In the genomic region with DNA sequence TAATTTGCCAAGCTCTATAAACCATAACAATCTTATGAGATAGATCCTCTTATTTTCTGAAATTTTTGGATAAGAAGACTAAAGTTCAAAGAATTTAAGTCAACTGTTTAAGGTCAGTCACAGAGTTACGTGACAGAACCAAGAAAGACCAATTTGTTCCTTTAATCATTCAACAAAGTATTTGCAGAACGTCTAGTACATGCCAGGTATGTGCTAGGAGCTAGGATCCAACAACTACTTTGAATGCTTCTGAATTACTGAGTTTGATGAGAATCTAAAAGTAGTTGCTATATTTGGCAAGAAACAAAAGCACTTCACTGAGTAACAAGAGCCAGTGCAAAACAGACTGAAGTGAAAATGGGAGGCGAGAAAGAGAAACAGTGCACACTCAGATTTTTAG, we compare ENCODE assay signal across 17 cellular contexts. TPM values are rescaled to one million over a fixed set of nuclear protein-coding genes. Genes with fewer than 3 reads are reported as not detected.
DNase-seq lines count a peak whose midpoint lies in the region; ATAC-seq and TF ChIP-seq lines count a peak whose summit lies in the region.
"Had no signal": no experiment of that assay in that cellular context is flagged by ENCODE, and none has a peak within 500 bp of the region (broad histone marks: within the 10 kb centered on the region; RNA-seq: fewer than 3 reads in every experiment).

No MANE protein-coding gene starts in this region.

- H3K9me3 ChIP-seq in left ventricle myocardium inferior (replicated peaks), result no peaks in the 10 kb centered on the region

- intact Hi-C loops in activated CD4-positive, alpha-beta T cell treated with anti-CD3 and anti-CD28 coated beads for 36 hours (cut with DNase I, micrococcal nuclease), result no loop called here
- intact Hi-C loops in left ventricle myocardium inferior (cut with micrococcal nuclease) (no loop called here), cardiac septum (cut with DNase I) (no loop called here)

- TF ChIP-seq CTCF in left ventricle myocardium inferior (IDR thresholded peaks at IDR 0.05; ENCODE audit: borderline replicate concordance), result no peak
- TF ChIP-seq CTCF in nephron progenitor cell (IDR thresholded peaks at IDR 0.05), result no peak

- no peaks in the 10 kb centered on the region for H3K9me3 Mint-ChIP-seq in activated CD4-positive, alpha-beta T cell treated with anti-CD3 and anti-CD28 coated beads for 36 hours (ENCODE audit: low read depth)
- no peaks in the 10 kb centered on the region for H3K9me3 Mint-ChIP-seq in nephron progenitor cell
- H3K9me3 Mint-ChIP-seq: CD8-positive, alpha-beta T cell; GM23338; H9 had no signal

- POLR2A ChIA-PET in activated CD4-positive, alpha-beta T cell treated with anti-CD3 and anti-CD28 coated beads for 36 hours (lab: Charles Lee), result no interaction called here

- no peak for DNase-seq in activated CD4-positive, alpha-beta T cell treated with anti-CD3 and anti-CD28 coated beads for 36 hours
- no peak for DNase-seq in activated CD4-positive, alpha-beta T cell treated with anti-CD3 and anti-CD28 coated beads, Interleukin-2, amount 50 U/mL, for 4 hours
- DNase-seq in left ventricle myocardium inferior (no peak), cardiac septum (ENCODE audit: low spot score) (no peak), nephron progenitor cell (no peak), middle frontal gyrus (ENCODE audit: extremely low spot score, low spot score) (no peak), GOT3 (lab: John Stamatoyannopoulos, UW) (no peak)
- DNase-seq: CD8-positive, alpha-beta T cell; COR-L47; DMS153; DMS79 treated with DMSO at 0.1 percent for 48 hours; EL; H9 had no signal

- no peaks in the 10 kb centered on the region for H3K4me1 Mint-ChIP-seq in activated CD4-positive, alpha-beta T cell treated with anti-CD3 and anti-CD28 coated beads for 36 hours
- no peaks in the 10 kb centered on the region for H3K4me1 Mint-ChIP-seq in nephron progenitor cell
- H3K4me1 Mint-ChIP-seq: CD14-positive monocyte, GM23338, H9 had no signal

- H3K27ac ChIP-seq in left ventricle myocardium inferior (replicated peaks), result peak overlapping the region; percentile 27
- H3K27ac ChIP-seq: 22Rv1 had no signal

- no peaks in the 10 kb centered on the region for H3K4me1 ChIP-seq in left ventricle myocardium inferior

- no peaks in the 10 kb centered on the region for H3K27me3 ChIP-seq in left ventricle myocardium inferior (ENCODE audit: low read depth)

- H3K27ac Mint-ChIP-seq in activated CD4-positive, alpha-beta T cell treated with anti-CD3 and anti-CD28 coated beads for 36 hours, result peak overlapping the region; percentile 79
- H3K27ac Mint-ChIP-seq in nephron progenitor cell, result peak overlapping the region; percentile 77
- H3K27ac Mint-ChIP-seq: CD8-positive, alpha-beta T cell; GM23338 had no signal

- no peak overlapping the region for H3K4me3 ChIP-seq in left ventricle myocardium inferior
- H3K4me3 ChIP-seq: GM23338 had no signal

- CTCF ChIA-PET in activated CD4-positive, alpha-beta T cell treated with anti-CD3 and anti-CD28 coated beads for 36 hours (lab: Charles Lee), result interaction anchor here (0.6 kb wide), 1 partner anchor 37 kb away, joined by 3 read pairs; no protein-coding TSS in a partner anchor

- H3K36me3 Mint-ChIP-seq in activated CD4-positive, alpha-beta T cell treated with anti-CD3 and anti-CD28 coated beads for 36 hours (ENCODE audit: low read depth), result peaks cover 38% of the 10 kb centered on the region
- peaks cover 71% of the 10 kb centered on the region for H3K36me3 Mint-ChIP-seq in nephron progenitor cell (ENCODE audit: low read depth)

- H3K4me3 Mint-ChIP-seq in activated CD4-positive, alpha-beta T cell treated with anti-CD3 and anti-CD28 coated beads for 36 hours, result no peak overlapping the region
- no peak overlapping the region for H3K4me3 Mint-ChIP-seq in nephron progenitor cell
- H3K4me3 Mint-ChIP-seq: CD14-positive monocyte; CD8-positive, alpha-beta T cell; GM23338; H9 had no signal

- no peaks in the 10 kb centered on the region for H3K27me3 Mint-ChIP-seq in activated CD4-positive, alpha-beta T cell treated with anti-CD3 and anti-CD28 coated beads for 36 hours
- no peaks in the 10 kb centered on the region for H3K27me3 Mint-ChIP-seq in nephron progenitor cell (ENCODE audit: low read depth, poor library complexity)

- H3K36me3 ChIP-seq in left ventricle myocardium inferior, result peaks cover 84% of the 10 kb centered on the region

- ATAC-seq in activated CD4-positive, alpha-beta T cell treated with anti-CD3 and anti-CD28 coated beads for 36 hours, result no peak
- no peak for ATAC-seq in HG03135 (IDR thresholded peaks at IDR 0.05; ENCODE audit: unreplicated experiment)
- ATAC-seq: CD8-positive, alpha-beta T cell; GM23338 had no signal

RNA-seq across cellular contexts. Expression of a gene that starts 15.0 kb away (rescaled TPM):
- total RNA-seq in activated CD4-positive, alpha-beta T cell treated with anti-CD3 and anti-CD28 coated beads for 36 hours, result 10 to 100 TPM; 59.5 to 64.0 TPM
- total RNA-seq in left ventricle myocardium inferior (26.5 TPM), cardiac septum (33.8 TPM)

RNA-seq across cellular contexts. Expression of a gene that starts 15.0 kb away (rescaled TPM):
- total RNA-seq in activated CD4-positive, alpha-beta T cell treated with anti-CD3 and anti-CD28 coated beads for 36 hours, result 10 to 100 TPM; 49.7 to 56.1 TPM
- total RNA-seq in left ventricle myocardium inferior (11.1 TPM), cardiac septum (10.9 TPM)

RNA-seq across cellular contexts. Expression of a gene that starts 15.1 kb away (rescaled TPM):
- total RNA-seq in activated CD4-positive, alpha-beta T cell treated with anti-CD3 and anti-CD28 coated beads for 36 hours, result 10 to 100 TPM; 20.6 to 31.4 TPM
- total RNA-seq in left ventricle myocardium inferior (18.7 TPM), cardiac septum (15.9 TPM)

RNA-seq across cellular contexts. Expression of a gene that starts 34.7 kb away (rescaled TPM):
- total RNA-seq in activated CD4-positive, alpha-beta T cell treated with anti-CD3 and anti-CD28 coated beads for 36 hours, result 10 to 100 TPM; 13.8 to 25.9 TPM
- total RNA-seq in left ventricle myocardium inferior (1.5 TPM), cardiac septum (5.1 TPM)

RNA-seq across cellular contexts. Expression of a gene that starts 52.4 kb away (rescaled TPM):
- 10 to 100 TPM; 57.6 to 73.2 TPM for total RNA-seq in activated CD4-positive, alpha-beta T cell treated with anti-CD3 and anti-CD28 coated beads for 36 hours
- total RNA-seq in left ventricle myocardium inferior (30.7 TPM), cardiac septum (44.5 TPM)
